In the genomic region with DNA sequence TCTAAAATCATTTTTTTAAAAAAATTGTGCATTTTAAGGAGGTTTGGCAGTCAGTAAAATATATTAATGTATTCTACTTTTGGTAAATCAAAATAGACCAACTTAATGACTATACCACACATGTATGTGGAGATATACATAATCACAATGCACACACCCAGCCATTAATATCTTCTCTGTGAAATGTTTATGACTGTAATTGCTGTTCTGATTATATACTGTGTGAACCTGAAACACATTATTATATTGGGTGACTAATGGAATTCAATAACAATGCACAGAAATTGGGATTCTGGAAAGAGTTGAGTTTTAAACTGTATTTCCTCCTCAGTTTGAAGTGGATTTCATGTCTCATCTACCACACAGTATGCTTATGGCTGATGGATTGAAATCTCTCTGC, we compare ENCODE assay signal across 9 cellular contexts.
"Had no signal": no experiment of that assay in that cellular context is flagged by ENCODE, and none has a peak within 500 bp of the region (broad histone marks: within the 10 kb centered on the region; RNA-seq: fewer than 3 reads in every experiment).

No MANE protein-coding gene starts in this region.

- H3K27ac ChIP-seq: GM23248, HL-60 had no signal

- H3K9ac ChIP-seq: GM23248 had no signal

- DNase-seq: GM23248, GOT3, H7, HCEC 1CT, HFFc6, IMR-90, KG1 had no signal

- H2AFZ ChIP-seq: GM23248 had no signal

- H3K4me3 ChIP-seq: GM23248, K562 had no signal

- H3K9me3 Mint-ChIP-seq: HFFc6 had no signal

- FAIRE-seq: K562 had no signal

- H3K4me3 Mint-ChIP-seq: HFFc6 had no signal

- H3K27ac Mint-ChIP-seq: HFFc6 had no signal
